In the genomic region with DNA sequence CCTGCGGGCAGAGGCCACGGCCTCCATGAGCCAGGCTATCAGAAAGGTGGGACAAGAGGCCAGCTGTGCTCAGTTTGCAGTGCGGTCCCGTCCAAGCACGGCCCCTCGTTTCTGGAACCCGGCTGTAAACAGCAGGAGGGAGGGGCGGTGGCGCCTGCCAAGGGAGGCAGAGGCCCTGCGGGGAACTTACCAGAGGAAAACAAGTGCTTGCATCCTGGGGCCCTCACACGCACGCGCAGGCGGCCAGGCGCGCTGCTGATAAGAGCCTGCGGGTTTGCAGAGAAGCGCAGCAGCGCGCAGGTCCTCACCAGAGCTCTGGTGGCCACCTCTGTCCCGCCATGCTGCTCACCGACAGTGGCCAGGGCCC, we compare ENCODE assay signal across 8 cellular contexts.
DNase-seq lines count a peak whose midpoint lies in the region; ATAC-seq and FAIRE-seq lines count a peak whose summit lies in the region.

No MANE protein-coding gene starts in this region.

- no peak for FAIRE-seq in urothelium cell line (lab: Jason Lieb, UNC)

- peaks cover 59% of the 10 kb centered on the region for H3K4me1 ChIP-seq in stomach smooth muscle (ENCODE audit: control insufficient read depth, insufficient read depth, low read length)

- H3K27me3 ChIP-seq in stomach smooth muscle (ENCODE audit: control insufficient read depth in 1 of 2, insufficient read depth in 2 of 2, low read length in 2 of 2): no peaks in the 10 kb centered on the region

- DNase-seq in NCI-H510A (lab: John Stamatoyannopoulos, UW): peak; percentile 41
- DNase-seq in activated naive CD4-positive, alpha-beta T cell treated with anti-CD3 and anti-CD28 coated beads, Interleukin-2, amount 50 U/mL, for 16 hours: peak; percentile 63
- peak; percentile 81 for DNase-seq in left kidney (ENCODE audit: low read depth, low spot score)
- DNase-seq in urothelium cell line (ENCODE audit: low spot score): no peak

- no peak for ATAC-seq in GM21390 (IDR thresholded peaks at IDR 0.05; ENCODE audit: unreplicated experiment)
- ATAC-seq in GM19397 (IDR thresholded peaks at IDR 0.05; ENCODE audit: unreplicated experiment): no peak
- no peak for ATAC-seq in HG03095 (IDR thresholded peaks at IDR 0.05; ENCODE audit: unreplicated experiment)

- H3K9me3 ChIP-seq in stomach smooth muscle (ENCODE audit: control insufficient read depth in 2 of 2, low read length in 2 of 2): no peaks in the 10 kb centered on the region

- peak overlapping the region; percentile 22 to 36 for H3K9ac ChIP-seq in stomach smooth muscle (ENCODE audit: low read length in 2 of 2)

- H3K27ac ChIP-seq in stomach smooth muscle (ENCODE audit: low read length): peak overlapping the region; percentile 60

- H3K36me3 ChIP-seq in stomach smooth muscle (ENCODE audit: control insufficient read depth in 2 of 2, insufficient read depth in 2 of 2, low read length in 2 of 2): no peaks in the 10 kb centered on the region

- H3K4me3 ChIP-seq in stomach smooth muscle (ENCODE audit: low read length in 2 of 2): peak overlapping the region; percentile 49 to 72
